In the genomic region with DNA sequence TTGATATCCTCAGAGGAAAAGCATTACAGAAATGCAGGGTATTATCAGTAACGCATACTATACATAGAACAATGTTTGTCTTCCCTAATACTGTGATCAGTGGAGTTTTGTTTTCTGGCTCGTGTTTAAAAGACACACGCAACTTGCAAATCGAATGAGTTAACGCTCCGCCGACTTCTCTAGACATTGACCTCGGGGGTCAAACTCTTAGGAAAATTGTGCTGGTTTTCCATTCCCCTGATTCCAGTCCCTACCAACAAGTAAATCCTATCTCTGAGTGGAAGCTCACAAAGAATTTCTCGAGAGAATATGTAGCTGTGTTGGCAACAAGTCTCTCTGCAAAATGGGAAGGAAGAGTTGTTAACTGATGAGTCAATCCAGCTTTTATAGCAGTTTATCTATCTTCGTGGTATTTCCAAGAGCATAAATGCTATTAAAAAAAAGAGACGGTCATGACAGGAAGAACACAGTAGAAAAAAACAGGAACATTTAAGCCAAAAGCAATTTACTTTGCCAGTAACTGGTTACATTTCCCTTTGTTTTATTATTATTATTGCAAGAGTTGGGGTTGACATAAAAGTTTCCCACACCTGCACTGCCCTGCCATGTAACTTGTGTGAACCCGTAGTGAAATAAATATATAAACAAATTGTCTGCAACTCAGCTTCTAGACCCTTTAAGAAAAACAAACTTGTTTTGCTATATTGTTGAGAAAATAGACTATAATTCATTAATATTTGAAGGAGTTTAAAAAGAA, we compare ENCODE assay signal across 8 cellular contexts.
DNase-seq lines count a peak whose midpoint lies in the region; ATAC-seq and TF ChIP-seq lines count a peak whose summit lies in the region.

No MANE protein-coding gene starts in this region.

- TF ChIP-seq CTCF in GM12864 (IDR thresholded peaks at IDR 0.05; ENCODE audit: low read depth, low read length, missing control alignments) (no peak), OCI-LY3 (IDR thresholded peaks at IDR 0.05; ENCODE audit: low read depth, low read length) (no peak), GM10248 (IDR thresholded peaks at IDR 0.05; ENCODE audit: control extremely low read depth, extremely low read depth, low read depth, missing control alignments) (no peak)

- H2AFZ ChIP-seq in OCI-LY3 (ENCODE audit: low read depth, low read length) = no peak overlapping the region

- intact Hi-C loops in head of caudate nucleus (cut with DNase I) = loop anchor here (5.0 kb wide), 1 partner anchor 144 kb away; a partner anchor contains a TSS

- H3K4me3 ChIP-seq in GM12864 (ENCODE audit: low read depth, low read length) (peak overlapping the region; percentile 44; the same call in 1 of the 2 replicates), OCI-LY3 (ENCODE audit: low read length) (peak overlapping the region; percentile 81), muscle layer of duodenum (ENCODE audit: low read depth in 1 of 2, low read length in 2 of 2) (peak overlapping the region; percentile 25 to 31)

- no peaks in the 10 kb centered on the region for H3K9me3 ChIP-seq in OCI-LY3 (ENCODE audit: insufficient read depth, low read length)
- no peaks in the 10 kb centered on the region for H3K9me3 ChIP-seq in muscle layer of duodenum (ENCODE audit: control insufficient read depth in 1 of 2, low read length in 2 of 2)

- peak overlapping the region; percentile 92 for H3K4me2 ChIP-seq in OCI-LY3 (ENCODE audit: low read length)

- H3K27me3 ChIP-seq in OCI-LY3 (ENCODE audit: low read depth, low read length) (no peaks in the 10 kb centered on the region), muscle layer of duodenum (ENCODE audit: low read depth, low read length) (no peaks in the 10 kb centered on the region)

- peaks cover 99% of the 10 kb centered on the region for H3K4me1 ChIP-seq in OCI-LY3 (ENCODE audit: low read length)
- H3K4me1 ChIP-seq in muscle layer of duodenum (ENCODE audit: control insufficient read depth in 1 of 2, insufficient read depth in 2 of 2, low read length in 2 of 2) = peaks cover 26 to 32% of the 10 kb centered on the region in 2 donors

- no peak for ATAC-seq in GM19328 (IDR thresholded peaks at IDR 0.05; ENCODE audit: unreplicated experiment)

- DNase-seq in GM12864 (ENCODE audit: low read depth) (no peak), dermis blood vessel endothelial cell (peak; percentile 72), GM10248 (ENCODE audit: extremely low spot score) (no peak), activated gamma-delta T cell treated with Interleukin-2 at 50 U/mL for 16 hours (no peak), head of caudate nucleus (no peak)

- peak overlapping the region; percentile 91 for H3K9ac ChIP-seq in OCI-LY3 (ENCODE audit: low read length)

- peaks cover 34% of the 10 kb centered on the region for H3K79me2 ChIP-seq in OCI-LY3 (ENCODE audit: low read length)

- H3K36me3 ChIP-seq in OCI-LY3 (replicated peaks; ENCODE audit: low read depth, low read length) = no peaks in the 10 kb centered on the region
- peaks cover 0 to 31% of the 10 kb centered on the region in 2 donors for H3K36me3 ChIP-seq in muscle layer of duodenum (ENCODE audit: control insufficient read depth in 1 of 2, insufficient read depth in 2 of 2, low read length in 2 of 2)

- H4K20me1 ChIP-seq in OCI-LY3 (ENCODE audit: insufficient read depth, low read length) = no peaks in the 10 kb centered on the region

- CTCF ChIA-PET in GM10248 (lab: Yijun Ruan, JAX) = interaction anchor here (0.7 to 18.5 kb wide), 8 partner anchors 8 to 199 kb away, joined by 3 to 245 read pairs (median 3); no protein-coding TSS in a partner anchor

- peak overlapping the region; percentile 96 for H3K27ac ChIP-seq in OCI-LY3 (ENCODE audit: low read length)
- H3K27ac ChIP-seq in muscle layer of duodenum (ENCODE audit: low read length) = peak overlapping the region; percentile 96

- POLR2A ChIA-PET in GM10248 (lab: Yijun Ruan, JAX) = interaction anchor here (0.5 kb wide), 1 partner anchor 72 kb away, joined by 3 read pairs; no protein-coding TSS in a partner anchor

Comparison
In these comparisons a context has a peak if more than half of its experiments do, and no peak if none do; other contexts are left out.
1. H3K4me3 ChIP-seq: peak in every context shown above with its lines; median percentile 81 in OCI-LY3; 44 in GM12864; 28 in muscle layer of duodenum.